8 cellular contexts compared by ENCODE assay signal in the genomic region with DNA sequence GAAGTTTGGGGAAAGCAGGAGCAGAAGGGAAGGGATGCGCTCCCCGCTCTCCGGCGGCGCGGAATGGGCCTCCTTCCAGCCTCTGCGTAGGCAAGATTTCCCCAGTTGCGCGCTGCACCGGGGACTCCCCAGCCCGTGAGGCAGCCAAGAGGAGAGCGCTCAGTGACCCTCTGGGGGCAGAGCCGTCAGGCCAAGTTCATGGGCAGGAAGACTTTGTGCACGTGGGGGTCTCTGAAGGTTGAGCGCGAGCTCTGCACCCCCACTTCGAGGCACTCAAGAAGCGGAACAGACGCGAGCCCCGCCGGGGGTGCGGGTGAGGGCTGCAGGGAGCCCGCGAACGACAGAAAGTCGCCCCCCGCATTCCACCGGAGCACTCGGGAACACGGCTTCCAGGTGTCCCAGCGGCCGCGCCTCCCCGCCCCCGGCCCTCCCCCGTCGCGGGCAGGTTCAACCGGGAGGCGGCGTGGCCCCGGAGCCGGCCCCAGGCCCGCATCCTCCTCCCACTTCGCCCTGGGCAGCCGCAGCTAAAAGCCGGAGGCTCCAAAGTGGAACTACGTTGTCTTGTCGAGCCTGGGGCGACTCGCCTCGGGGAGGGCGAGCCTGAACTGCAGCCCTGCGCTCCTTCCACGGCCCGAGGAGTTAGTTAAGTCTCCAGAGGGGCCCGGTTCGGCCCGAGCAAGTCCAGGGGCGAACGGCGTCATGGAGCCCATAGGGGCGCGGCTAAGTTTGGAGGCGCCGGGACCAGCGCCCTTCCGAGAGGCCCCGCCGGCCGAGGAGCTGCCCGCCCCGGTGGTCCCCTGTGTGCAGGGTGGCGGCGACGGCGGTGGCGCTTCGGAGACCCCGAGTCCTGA. TPM values are rescaled to one million over a fixed set of nuclear protein-coding genes. Genes with fewer than 3 reads are reported as not detected.
DNase-seq lines count a peak whose midpoint lies in the region; ATAC-seq, FAIRE-seq and TF ChIP-seq lines count a peak whose summit lies in the region.

Gene PPP1R3G, plus strand, starts transcription at position 555 of the 851 bp plus-strand sequence. Its CDS starts 145 bp downstream, at position 700.

- peaks cover 0 to 8% (median 0%) of the 10 kb centered on the region in 11 experiments; a peak in 2 of 22 replicates for H3K9me3 ChIP-seq in BLaER1 treated with 17β-estradiol and CSF1 and Interleukin-3, amounts not matched to agents 10 nM and 100 nM (replicated peaks in 1 of 11)
- H3K9me3 ChIP-seq in WERI-Rb-1 (ENCODE audit: severe bottlenecking): peaks cover 2% of the 10 kb centered on the region
- no peaks in the 10 kb centered on the region for H3K9me3 ChIP-seq in neuron (ENCODE audit: low read length)

- peak; percentile 65 for ATAC-seq in GM19395 (IDR thresholded peaks at IDR 0.05; ENCODE audit: unreplicated experiment)

- peak within 1 kb of the TSS; percentile 88 to 99 (median 99) for H3K4me2 ChIP-seq in BLaER1 treated with 17β-estradiol and CSF1 and Interleukin-3, amounts not matched to agents 10 nM and 100 nM

- H2AFZ ChIP-seq in neuron (ENCODE audit: low read depth, low read length): peak within 1 kb of the TSS; percentile 88

- H3K4me1 ChIP-seq in BLaER1 treated with 17β-estradiol and CSF1 and Interleukin-3, amounts not matched to agents 10 nM and 100 nM: peaks cover 15 to 30% (median 27%) of the 10 kb centered on the region in 10 experiments
- peaks cover 6% of the 10 kb centered on the region for H3K4me1 ChIP-seq in neuron (ENCODE audit: insufficient read depth, low read length)

- peak within 1 kb of the TSS; percentile 47 to 91 (median 74) for H3K9ac ChIP-seq in BLaER1 treated with 17β-estradiol and CSF1 and Interleukin-3, amounts not matched to agents 10 nM and 100 nM

- H3K4me3 ChIP-seq in BLaER1 treated with 17β-estradiol and CSF1 and Interleukin-3, amounts not matched to agents 10 nM and 100 nM: peak within 1 kb of the TSS; percentile 66 to 79 (median 70)
- H3K4me3 ChIP-seq in WERI-Rb-1 (ENCODE audit: low read depth, low read length): peak within 1 kb of the TSS; percentile 67
- peak within 1 kb of the TSS; percentile 51 for H3K4me3 ChIP-seq in neuron (ENCODE audit: low read length)

- peak within 1 kb of the TSS in 6 of 11 experiments; percentile 18 to 87 (median 76); a peak in 14 of 22 replicates for H3K27ac ChIP-seq in BLaER1 treated with 17β-estradiol and CSF1 and Interleukin-3, amounts not matched to agents 10 nM and 100 nM
- H3K27ac ChIP-seq in WERI-Rb-1: 0 out of 2 replicates have a peak within 1 kb of the TSS, but pooled peaks have one; percentile 12

- peaks cover 0 to 25% (median 11%) of the 10 kb centered on the region in 11 experiments; a peak in 15 of 22 replicates for H4K20me1 ChIP-seq in BLaER1 treated with 17β-estradiol and CSF1 and Interleukin-3, amounts not matched to agents 10 nM and 100 nM

- DNase-seq in HTR-8/SVneo (ENCODE audit: insufficient read length, low spot score) (peak; percentile 45), WERI-Rb-1 (peak; percentile 78), frontal cortex (ENCODE audit: low spot score in 2 of 2) (peak; percentile 44 to 49), NK-92 (lab: John Stamatoyannopoulos, UW; ENCODE audit: unreplicated experiment) (no peak)
- DNase-seq in stimulated activated CD4-positive, alpha-beta T cell treated with anti-CD3 and anti-CD28 coated beads, Interleukin-4, amount 100 ng/mL, for 1 hour: no peak

- no peak for TF ChIP-seq CTCF in WERI-Rb-1 (IDR thresholded peaks at IDR 0.05; ENCODE audit: low read depth, low read length)

- no peaks in the 10 kb centered on the region for H3K36me3 ChIP-seq in BLaER1 treated with 17β-estradiol and CSF1 and Interleukin-3, amounts not matched to agents 10 nM and 100 nM
- no peaks in the 10 kb centered on the region for H3K36me3 ChIP-seq in WERI-Rb-1
- no peaks in the 10 kb centered on the region for H3K36me3 ChIP-seq in neuron (ENCODE audit: insufficient read depth, low read length)

- peaks cover 36 to 77% (median 66%) of the 10 kb centered on the region in 11 experiments for H3K27me3 ChIP-seq in BLaER1 treated with 17β-estradiol and CSF1 and Interleukin-3, amounts not matched to agents 10 nM and 100 nM
- peaks cover 27% of the 10 kb centered on the region for H3K27me3 ChIP-seq in WERI-Rb-1 (ENCODE audit: insufficient read depth, low read depth, severe bottlenecking)
- peaks cover 22% of the 10 kb centered on the region for H3K27me3 ChIP-seq in neuron (ENCODE audit: insufficient read depth, low read length)

- FAIRE-seq in HTR-8/SVneo (lab: Jason Lieb, UNC) (peak; percentile 69), frontal cortex (lab: Jason Lieb, UNC) (no peak)

RNA-seq across cellular contexts. Expression of gene PPP1R3G, which starts in this region (rescaled TPM):
- total RNA-seq in frontal cortex: 1.6 TPM

Comparison
In these comparisons a context has a peak if more than half of its experiments do, and no peak if none do; other contexts are left out.
1. DNase-seq: peak in HTR-8/SVneo (single experiment), WERI-Rb-1 (single experiment) and frontal cortex (2 of 2); none in stimulated activated CD4-positive, alpha-beta T cell treated with anti-CD3 and anti-CD28 coated beads, Interleukin-4, amount 100 ng/mL, for 1 hour (single experiment) and NK-92 (single experiment).
2. Peak in every context shown above with its lines, with median percentiles within 50 percentile points of each other: H3K4me3 ChIP-seq.